8 cellular contexts compared by ENCODE assay signal in the genomic region with DNA sequence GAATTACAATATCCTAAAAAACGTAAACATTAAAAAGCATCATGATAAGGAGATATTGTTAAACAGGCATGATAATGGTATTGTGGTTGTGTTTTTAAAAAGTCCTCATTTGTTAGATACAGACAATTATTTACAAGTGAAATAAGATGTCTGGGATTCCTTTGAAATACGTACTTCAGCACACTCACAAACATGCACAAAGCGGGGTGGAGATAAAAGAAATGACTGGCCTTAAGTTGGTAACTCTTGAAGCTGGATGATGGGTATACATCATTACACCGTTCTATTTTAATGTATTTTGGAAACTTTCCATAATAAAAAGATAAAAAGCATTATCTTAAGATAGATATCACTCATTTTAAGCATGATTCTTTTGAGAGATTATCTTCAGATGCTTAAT. TPM values are rescaled to one million over a fixed set of nuclear protein-coding genes. Genes with fewer than 3 reads are reported as not detected.
DNase-seq lines count a peak whose midpoint lies in the region; ATAC-seq, FAIRE-seq and TF ChIP-seq lines count a peak whose summit lies in the region.

No MANE protein-coding gene starts in this region.

- H3K36me3 ChIP-seq in PC-3 (ENCODE audit: low read depth, low read length) = peaks cover 17% of the 10 kb centered on the region
- peaks cover 6 to 7% of the 10 kb centered on the region in 2 experiments for H3K36me3 ChIP-seq in endothelial cell of umbilical vein (ENCODE audit: control insufficient read depth in 2 of 2, extremely low read depth in 1 of 2, insufficient read depth in 2 of 2, low read length in 2 of 2)
- peaks cover 10% of the 10 kb centered on the region for H3K36me3 ChIP-seq in rectal smooth muscle tissue (ENCODE audit: control insufficient read depth, insufficient read depth, low read length)

- H4K20me1 ChIP-seq in PC-3 (ENCODE audit: low read length) (no peaks in the 10 kb centered on the region), endothelial cell of umbilical vein (replicated peaks; ENCODE audit: control insufficient read depth, extremely low read depth, insufficient read depth, low read length) (no peaks in the 10 kb centered on the region)

- H3K9me3 ChIP-seq in PC-3 (ENCODE audit: low read length) = no peaks in the 10 kb centered on the region
- no peaks in the 10 kb centered on the region for H3K9me3 ChIP-seq in endothelial cell of umbilical vein (replicated peaks; ENCODE audit: control insufficient read depth, insufficient read depth, low read length)

- H3K9ac ChIP-seq in PC-3 (ENCODE audit: low read length) = peak overlapping the region; percentile 97
- peak overlapping the region; percentile 93 for H3K9ac ChIP-seq in endothelial cell of umbilical vein (replicated peaks; ENCODE audit: extremely low read depth, insufficient read depth, low read length)
- no peak overlapping the region for H3K9ac ChIP-seq in rectal smooth muscle tissue (ENCODE audit: low read length)

- FAIRE-seq in G401.6 (lab: Jason Lieb, UNC) = peak; percentile 79
- peak; percentile 8 for FAIRE-seq in endothelial cell of umbilical vein (lab: Jason Lieb, UNC)

- no peaks in the 10 kb centered on the region for H3K9me2 ChIP-seq in PC-3 (replicated peaks; ENCODE audit: low read length)

- no peaks in the 10 kb centered on the region for H3F3A ChIP-seq in PC-3 (ENCODE audit: low read length, unreplicated experiment)

- peaks cover 14% of the 10 kb centered on the region for H3K4me1 ChIP-seq in PC-3 (ENCODE audit: insufficient read depth, low read length)
- H3K4me1 ChIP-seq in endothelial cell of umbilical vein (ENCODE audit: control insufficient read depth, extremely low read depth, insufficient read depth, low read length) = peaks cover 9% of the 10 kb centered on the region
- H3K4me1 ChIP-seq in rectal smooth muscle tissue (ENCODE audit: control insufficient read depth, insufficient read depth, low read length) = no peaks in the 10 kb centered on the region

- intact Hi-C loops in PC-3 (cut with micrococcal nuclease) = no loop called here
- intact Hi-C loops in endothelial cell of umbilical vein (cut with micrococcal nuclease) = loop anchor here (10.0 kb wide), 2 partner anchors 1114 to 1194 kb away; a partner anchor contains a TSS

- DNase-seq in PC-3 = no peak
- no peak for DNase-seq in endothelial cell of umbilical vein (ENCODE audit: low read depth, low spot score)
- DNase-seq in GM13976 (ENCODE audit: low spot score) = no peak
- no peak for DNase-seq in hippocampal formation (lab: John Stamatoyannopoulos, UW)
- DNase-seq in omental fat pad (ENCODE audit: low spot score) = no peak

- H2AFZ ChIP-seq in PC-3 (ENCODE audit: low read length) (no peak overlapping the region), endothelial cell of umbilical vein (ENCODE audit: low read depth, low read length) (no peak overlapping the region)

- ATAC-seq in PC-3 (no peak), omental fat pad (ENCODE audit: low FRiP score) (no peak), HG03439 (IDR thresholded peaks at IDR 0.05; ENCODE audit: unreplicated experiment) (no peak)

- BruUV-seq in PC-3 (replicated peaks; lab: Mats Ljungman, UMichigan) = no TSS peak
- no TSS peak for BruUV-seq in endothelial cell of umbilical vein (replicated peaks; lab: Mats Ljungman, UMichigan)

- in situ Hi-C loops in GM13976 (cut with MboI; ENCODE audit: low sequenced_read_pairs, unreplicated experiment) = no loop called here

- no peaks in the 10 kb centered on the region for H3K9me1 ChIP-seq in endothelial cell of umbilical vein (replicated peaks; ENCODE audit: control insufficient read depth, extremely low read depth, insufficient read depth, low read length)

- H3K79me2 ChIP-seq in PC-3 (ENCODE audit: low read length) (peaks cover 29% of the 10 kb centered on the region), endothelial cell of umbilical vein (ENCODE audit: control insufficient read depth, insufficient read depth, low read length) (peaks cover 15% of the 10 kb centered on the region)

- dilution Hi-C loops in endothelial cell of umbilical vein (cut with MboI; ENCODE audit: extremely low pct_ligation_motif_present, low sequenced_read_pairs) = no loop called here

- no peak for TF ChIP-seq CTCF in PC-3 (conservative IDR thresholded peaks at IDR 0.05; ENCODE audit: low read depth, low read length)
- TF ChIP-seq CTCF in endothelial cell of umbilical vein (IDR thresholded peaks at IDR 0.05; ENCODE audit: extremely low read depth in 1 of 2, insufficient read depth in 1 of 2, low read depth in 1 of 2, low read length in 2 of 2) = no peak
- TF ChIP-seq CTCF in GM13976 (IDR thresholded peaks at IDR 0.05; ENCODE audit: borderline replicate concordance, control extremely low read depth, extremely low read depth, insufficient read depth, missing control alignments) = no peak
- TF ChIP-seq CTCF in omental fat pad (IDR thresholded peaks at IDR 0.05) = no peak

- H3K4me2 ChIP-seq in PC-3 (ENCODE audit: low read length) (peak overlapping the region; percentile 91), endothelial cell of umbilical vein (ENCODE audit: insufficient read depth, low read length) (peak overlapping the region; percentile 77)

- CTCF ChIA-PET in PC-3 (lab: Charles Lee) = no interaction called here
- CTCF ChIA-PET in endothelial cell of umbilical vein (lab: Charles Lee) = interaction anchor here (0.7 to 1.7 kb wide), 2 partner anchors 8 to 377 kb away, joined by 3 to 17 read pairs; no protein-coding TSS in a partner anchor

- H3K4me3 ChIP-seq in PC-3 (ENCODE audit: low read length) = peak overlapping the region; percentile 81
- H3K4me3 ChIP-seq in endothelial cell of umbilical vein (replicated peaks in 1 of 3; ENCODE audit: insufficient read depth in 1 of 3, low read depth in 1 of 3, low read length in 3 of 3) = peak overlapping the region in 2 of 3 experiments; percentile 57 to 84
- peak overlapping the region; percentile 88 for H3K4me3 ChIP-seq in rectal smooth muscle tissue (ENCODE audit: low read length)

- no peaks in the 10 kb centered on the region for H3K27me3 ChIP-seq in PC-3 (ENCODE audit: low read length)
- H3K27me3 ChIP-seq in endothelial cell of umbilical vein (ENCODE audit: control insufficient read depth in 2 of 2, insufficient read depth in 2 of 2, low read length in 2 of 2) = no peaks in the 10 kb centered on the region
- H3K27me3 ChIP-seq in rectal smooth muscle tissue (ENCODE audit: control insufficient read depth, insufficient read depth, low read length) = no peaks in the 10 kb centered on the region

- TF ChIP-seq POLR2A in endothelial cell of umbilical vein (IDR thresholded peaks at IDR 0.05; ENCODE audit: low read depth, low read length) = no peak

- POLR2A ChIA-PET in PC-3 (lab: Charles Lee; ENCODE audit: unreplicated experiment) = no interaction called here
- POLR2A ChIA-PET in endothelial cell of umbilical vein (lab: Charles Lee) = no interaction called here

- H3K27ac ChIP-seq in PC-3 (ENCODE audit: low read length) (no peak overlapping the region), endothelial cell of umbilical vein (ENCODE audit: insufficient read depth, low read depth, low read length) (peak overlapping the region; percentile 77), rectal smooth muscle tissue (ENCODE audit: low read depth, low read length) (peak overlapping the region; percentile 94)

RNA-seq across cellular contexts. Expression of a gene that starts 1.0 kb away (rescaled TPM):
- total RNA-seq in PC-3 (2014; rRNA removed) = 1.5 and 2.6 TPM in 2 replicates
- total RNA-seq in endothelial cell of umbilical vein = 2.6 and 2.7 TPM in 2 replicates
- polyA plus RNA-seq in endothelial cell of umbilical vein = 0.76 and 0.86 TPM in 2 replicates
- 1.2 and 1.4 TPM in 2 replicates for polyA plus RNA-seq in endothelial cell of umbilical vein (2011; cell fraction: cytosol; rRNA removed)
- 2.4 and 3.3 TPM in 2 replicates for polyA plus RNA-seq in endothelial cell of umbilical vein (2011; cell fraction: nucleus; rRNA removed)
- 1.3 and 1.7 TPM in 2 replicates for polyA plus RNA-seq in endothelial cell of umbilical vein (2012)
- 1.3 and 1.7 TPM in 2 replicates for polyA minus RNA-seq in endothelial cell of umbilical vein
- 2.3 TPM for polyA minus RNA-seq in endothelial cell of umbilical vein (2011; cell fraction: cytosol; rRNA and poly(A)+ RNA removed)
- 2.5 and 5.1 TPM in 2 replicates for polyA minus RNA-seq in endothelial cell of umbilical vein (2011; cell fraction: nucleus; rRNA and poly(A)+ RNA removed)
- total RNA-seq in omental fat pad = 1 to 10 TPM in 3 of 4 donors, under 1 TPM in 1; 0.84 to 5.7 (median 2.5) TPM

RNA-seq across cellular contexts. Expression of a gene that starts 20.1 kb away (rescaled TPM):
- total RNA-seq in PC-3 (2014; rRNA removed) (20.6 and 33.3 TPM in 2 replicates), endothelial cell of umbilical vein (42.7 and 48.2 TPM in 2 replicates), omental fat pad (10 to 100 TPM; 49.6 to 96.6 (median 64.9) TPM)
- polyA plus RNA-seq in endothelial cell of umbilical vein = 4.5 and 10.2 TPM in 2 replicates
- polyA plus RNA-seq in endothelial cell of umbilical vein (2011; cell fraction: cytosol; rRNA removed) = 20.5 and 21.8 TPM in 2 replicates
- polyA plus RNA-seq in endothelial cell of umbilical vein (2011; cell fraction: nucleus; rRNA removed) = 33.6 and 48.5 TPM in 2 replicates
- polyA plus RNA-seq in endothelial cell of umbilical vein (2012) = 37.9 and 55.8 TPM in 2 replicates
- polyA minus RNA-seq in endothelial cell of umbilical vein = 11.6 and 12.1 TPM in 2 replicates
- 7.9 TPM for polyA minus RNA-seq in endothelial cell of umbilical vein (2011; cell fraction: cytosol; rRNA and poly(A)+ RNA removed)
- 19.0 and 22.5 TPM in 2 replicates for polyA minus RNA-seq in endothelial cell of umbilical vein (2011; cell fraction: nucleus; rRNA and poly(A)+ RNA removed)

RNA-seq across cellular contexts. Expression of a gene that starts 22.8 kb away (rescaled TPM):
- total RNA-seq in PC-3 (2014; rRNA removed) (198 and 245 TPM in 2 replicates), endothelial cell of umbilical vein (139 and 140 TPM in 2 replicates), omental fat pad (10 to 100 TPM in 1 of 4 donors, 1 to 10 TPM in 3; 2.5 to 13.9 (median 6.1) TPM)
- polyA plus RNA-seq in endothelial cell of umbilical vein = 157 and 173 TPM in 2 replicates
- 355 and 421 TPM in 2 replicates for polyA plus RNA-seq in endothelial cell of umbilical vein (2011; cell fraction: cytosol; rRNA removed)
- polyA plus RNA-seq in endothelial cell of umbilical vein (2011; cell fraction: nucleus; rRNA removed) = 182 and 233 TPM in 2 replicates
- polyA plus RNA-seq in endothelial cell of umbilical vein (2012) = 83.1 and 154 TPM in 2 replicates
- polyA minus RNA-seq in endothelial cell of umbilical vein = 43.8 and 47.2 TPM in 2 replicates
- polyA minus RNA-seq in endothelial cell of umbilical vein (2011; cell fraction: cytosol; rRNA and poly(A)+ RNA removed) = 57.7 TPM
- 18.0 and 28.6 TPM in 2 replicates for polyA minus RNA-seq in endothelial cell of umbilical vein (2011; cell fraction: nucleus; rRNA and poly(A)+ RNA removed)

RNA-seq across cellular contexts. Expression of a gene that starts 28.4 kb away (rescaled TPM):
- 0.04 and 0.17 TPM in 2 replicates for total RNA-seq in PC-3 (2014; rRNA removed)
- total RNA-seq in endothelial cell of umbilical vein = 0.53 TPM in 1 of 2 replicates, not detected in the other
- 0.46 and 0.52 TPM in 2 replicates for polyA plus RNA-seq in endothelial cell of umbilical vein
- polyA plus RNA-seq in endothelial cell of umbilical vein (2011; cell fraction: cytosol; rRNA removed) = 0.21 and 0.31 TPM in 2 replicates
- polyA plus RNA-seq in endothelial cell of umbilical vein (2011; cell fraction: nucleus; rRNA removed) = 0.11 and 0.13 TPM in 2 replicates
- polyA plus RNA-seq in endothelial cell of umbilical vein (2012) = 0.11 and 0.24 TPM in 2 replicates
- polyA minus RNA-seq in endothelial cell of umbilical vein = not detected in 2 replicates
- not detected for polyA minus RNA-seq in endothelial cell of umbilical vein (2011; cell fraction: cytosol; rRNA and poly(A)+ RNA removed)
- 0.14 TPM in 1 of 2 replicates, not detected in the other for polyA minus RNA-seq in endothelial cell of umbilical vein (2011; cell fraction: nucleus; rRNA and poly(A)+ RNA removed)
- under 1 TPM in 3 of 4 donors, not detected in 1; 0.19 to 0.47 (median 0.25) TPM for total RNA-seq in omental fat pad
